ENCODE assay signal across 1 cellular context in genomic region chr19:57438925-57439324, GRCh38.
TF ChIP-seq lines count a peak whose summit lies in the region.

No MANE protein-coding gene starts in this region.

TF ChIP-seq in GM23338, 12 proteins besides CTCF, POLR2A, EP300 and RAD21 (continued from another document):
- TF ChIP-seq, protein P1, sequence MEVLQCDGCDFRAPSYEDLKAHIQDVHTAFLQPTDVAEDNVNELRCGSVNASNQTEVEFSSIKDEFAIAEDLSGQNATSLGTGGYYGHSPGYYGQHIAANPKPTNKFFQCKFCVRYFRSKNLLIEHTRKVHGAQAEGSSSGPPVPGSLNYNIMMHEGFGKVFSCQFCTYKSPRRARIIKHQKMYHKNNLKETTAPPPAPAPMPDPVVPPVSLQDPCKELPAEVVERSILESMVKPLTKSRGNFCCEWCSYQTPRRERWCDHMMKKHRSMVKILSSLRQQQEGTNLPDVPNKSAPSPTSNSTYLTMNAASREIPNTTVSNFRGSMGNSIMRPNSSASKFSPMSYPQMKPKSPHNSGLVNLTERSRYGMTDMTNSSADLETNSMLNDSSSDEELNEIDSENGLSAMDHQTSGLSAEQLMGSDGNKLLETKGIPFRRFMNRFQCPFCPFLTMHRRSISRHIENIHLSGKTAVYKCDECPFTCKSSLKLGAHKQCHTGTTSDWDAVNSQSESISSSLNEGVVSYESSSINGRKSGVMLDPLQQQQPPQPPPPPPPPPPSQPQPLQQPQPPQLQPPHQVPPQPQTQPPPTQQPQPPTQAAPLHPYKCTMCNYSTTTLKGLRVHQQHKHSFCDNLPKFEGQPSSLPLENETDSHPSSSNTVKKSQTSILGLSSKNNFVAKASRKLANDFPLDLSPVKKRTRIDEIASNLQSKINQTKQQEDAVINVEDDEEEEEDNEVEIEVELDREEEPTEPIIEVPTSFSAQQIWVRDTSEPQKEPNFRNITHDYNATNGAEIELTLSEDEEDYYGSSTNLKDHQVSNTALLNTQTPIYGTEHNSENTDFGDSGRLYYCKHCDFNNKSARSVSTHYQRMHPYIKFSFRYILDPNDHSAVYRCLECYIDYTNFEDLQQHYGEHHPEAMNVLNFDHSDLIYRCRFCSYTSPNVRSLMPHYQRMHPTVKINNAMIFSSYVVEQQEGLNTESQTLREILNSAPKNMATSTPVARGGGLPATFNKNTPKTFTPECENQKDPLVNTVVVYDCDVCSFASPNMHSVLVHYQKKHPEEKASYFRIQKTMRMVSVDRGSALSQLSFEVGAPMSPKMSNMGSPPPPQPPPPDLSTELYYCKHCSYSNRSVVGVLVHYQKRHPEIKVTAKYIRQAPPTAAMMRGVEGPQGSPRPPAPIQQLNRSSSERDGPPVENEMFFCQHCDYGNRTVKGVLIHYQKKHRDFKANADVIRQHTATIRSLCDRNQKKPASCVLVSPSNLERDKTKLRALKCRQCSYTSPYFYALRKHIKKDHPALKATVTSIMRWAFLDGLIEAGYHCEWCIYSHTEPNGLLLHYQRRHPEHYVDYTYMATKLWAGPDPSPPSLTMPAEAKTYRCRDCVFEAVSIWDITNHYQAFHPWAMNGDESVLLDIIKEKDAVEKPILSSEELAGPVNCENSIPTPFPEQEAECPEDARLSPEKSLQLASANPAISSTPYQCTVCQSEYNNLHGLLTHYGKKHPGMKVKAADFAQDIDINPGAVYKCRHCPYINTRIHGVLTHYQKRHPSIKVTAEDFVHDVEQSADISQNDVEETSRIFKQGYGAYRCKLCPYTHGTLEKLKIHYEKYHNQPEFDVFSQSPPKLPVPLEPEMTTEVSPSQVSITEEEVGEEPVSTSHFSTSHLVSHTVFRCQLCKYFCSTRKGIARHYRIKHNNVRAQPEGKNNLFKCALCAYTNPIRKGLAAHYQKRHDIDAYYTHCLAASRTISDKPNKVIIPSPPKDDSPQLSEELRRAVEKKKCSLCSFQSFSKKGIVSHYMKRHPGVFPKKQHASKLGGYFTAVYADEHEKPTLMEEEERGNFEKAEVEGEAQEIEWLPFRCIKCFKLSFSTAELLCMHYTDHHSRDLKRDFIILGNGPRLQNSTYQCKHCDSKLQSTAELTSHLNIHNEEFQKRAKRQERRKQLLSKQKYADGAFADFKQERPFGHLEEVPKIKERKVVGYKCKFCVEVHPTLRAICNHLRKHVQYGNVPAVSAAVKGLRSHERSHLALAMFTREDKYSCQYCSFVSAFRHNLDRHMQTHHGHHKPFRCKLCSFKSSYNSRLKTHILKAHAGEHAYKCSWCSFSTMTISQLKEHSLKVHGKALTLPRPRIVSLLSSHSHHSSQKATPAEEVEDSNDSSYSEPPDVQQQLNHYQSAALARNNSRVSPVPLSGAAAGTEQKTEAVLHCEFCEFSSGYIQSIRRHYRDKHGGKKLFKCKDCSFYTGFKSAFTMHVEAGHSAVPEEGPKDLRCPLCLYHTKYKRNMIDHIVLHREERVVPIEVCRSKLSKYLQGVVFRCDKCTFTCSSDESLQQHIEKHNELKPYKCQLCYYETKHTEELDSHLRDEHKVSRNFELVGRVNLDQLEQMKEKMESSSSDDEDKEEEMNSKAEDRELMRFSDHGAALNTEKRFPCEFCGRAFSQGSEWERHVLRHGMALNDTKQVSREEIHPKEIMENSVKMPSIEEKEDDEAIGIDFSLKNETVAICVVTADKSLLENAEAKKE (CRISPR knock-in tag; IDR thresholded peaks at IDR 0.05): no peak
- TF ChIP-seq ZNF114 (CRISPR knock-in tag; IDR thresholded peaks at IDR 0.05): no peak
- no peak for TF ChIP-seq JUNB (IDR thresholded peaks at IDR 0.05; ENCODE audit: unreplicated experiment)
